In genomic region chr7:134845461-134845860, GRCh38 we compare ENCODE assay signal across 9 cellular contexts.
DNase-seq lines count a peak whose midpoint lies in the region; ATAC-seq and TF ChIP-seq lines count a peak whose summit lies in the region.
"Had no signal": no experiment of that assay in that cellular context is flagged by ENCODE, and none has a peak within 500 bp of the region (broad histone marks: within the 10 kb centered on the region; RNA-seq: fewer than 3 reads in every experiment).

No MANE protein-coding gene starts in this region.

- H3K9me3 ChIP-seq in left lung, result no peaks in the 10 kb centered on the region

- ATAC-seq in GM18519 (IDR thresholded peaks at IDR 0.05; ENCODE audit: low FRiP score, unreplicated experiment) (peak; percentile 62), esophagus mucosa (peak; percentile 77), left lung (no peak)

- intact Hi-C loops in left lung (cut with DNase I), result no loop called here

- H3K36me3 ChIP-seq in H7 (replicated peaks; ENCODE audit: control insufficient read depth, insufficient read depth, low read length) (peaks cover 4% of the 10 kb centered on the region), left lung (no peaks in the 10 kb centered on the region)

- no peak overlapping the region for H3K27ac ChIP-seq in left lung

- no peak overlapping the region for H3K4me3 ChIP-seq in Jurkat, Clone E6-1 (ENCODE audit: low read length)
- H3K4me3 ChIP-seq in H7 (ENCODE audit: insufficient read depth, low read depth, low read length), result no peak overlapping the region
- no peak overlapping the region for H3K4me3 ChIP-seq in left lung
- H3K4me3 ChIP-seq: skin epidermis had no signal

- TF ChIP-seq CTCF in left lung (IDR thresholded peaks at IDR 0.05), result no peak

- no peaks in the 10 kb centered on the region for H3K27me3 ChIP-seq in H7 (ENCODE audit: control insufficient read depth, insufficient read depth, low read length)
- H3K27me3 ChIP-seq in left lung, result no peaks in the 10 kb centered on the region

- DNase-seq in ACHN (peak; percentile 37), KBM-7 (no peak), H7 (no peak), globus pallidus (ENCODE audit: low spot score) (no peak), left lung (no peak)
- peak; percentile 7 for DNase-seq in Jurkat, Clone E6-1 (ENCODE audit: low read depth, low spot score)

- in situ Hi-C loops in ACHN (cut with HindIII; ENCODE audit: low pct_ligation_motif_present, low pct_unique_long_range_greater_than_20kb, low sequenced_read_pairs) (no loop called here), KBM-7 (cut with MboI; ENCODE audit: low pct_unique_long_range_greater_than_20kb, low sequenced_read_pairs) (no loop called here)

- H3K4me1 ChIP-seq in left lung, result peaks cover 0 to 3% of the 10 kb centered on the region in 2 donors

Comparison
In these comparisons a context has a peak if more than half of its experiments do, and no peak if none do; other contexts are left out.
1. DNase-seq: peak in ACHN (single experiment) and Jurkat, Clone E6-1 (single experiment); none in KBM-7 (single experiment), H7 (single experiment), globus pallidus (single experiment) and left lung (0 of 2).